In genomic region chr13:101998129-101998528, GRCh38 we compare ENCODE assay signal across 31 cellular contexts.
"Had no signal": no experiment of that assay in that cellular context is flagged by ENCODE, and none has a peak within 500 bp of the region (broad histone marks: within the 10 kb centered on the region; RNA-seq: fewer than 3 reads in every experiment).

No MANE protein-coding gene starts in this region.

- DNase-seq: activated effector memory CD4-positive, alpha-beta T cell treated with anti-CD3 and anti-CD28 coated beads, Interleukin-2, amount 50 U/mL, for 16 hours; activated effector memory CD4-positive, alpha-beta T cell treated with Interleukin-2 at 50 U/mL for 16 hours; activated gamma-delta T cell; activated gamma-delta T cell treated with Interleukin-2 at 50 U/mL for 16 hours; activated naive CD4-positive, alpha-beta T cell; activated naive CD4-positive, alpha-beta T cell treated with anti-CD3 and anti-CD28 coated beads for 36 hours; activated naive CD4-positive, alpha-beta T cell treated with anti-CD3 and anti-CD28 coated beads, Interleukin-2, amount 10 ng/mL, durations not matched to agents 7 days and 5 days; activated naive CD4-positive, alpha-beta T cell treated with anti-CD3 and anti-CD28 coated beads, Interleukin-2, amount 50 U/mL, for 16 hours; activated naive CD4-positive, alpha-beta T cell treated with Interleukin-2 at 50 U/mL for 16 hours; activated naive CD8-positive, alpha-beta T cell treated with anti-CD3 and anti-CD28 coated beads for 36 hours; activated naive CD8-positive, alpha-beta T cell treated with anti-CD3 and anti-CD28 coated beads, Interleukin-2, amount 10 ng/mL, durations not matched to agents 7 days and 5 days; activated naive CD8-positive, alpha-beta T cell treated with anti-CD3 and anti-CD28 coated beads, Interleukin-2, amount 50 U/mL, for 24 hours; activated T-cell treated with anti-CD3 and anti-CD28 coated beads, Interleukin-2, amount 50 U/mL, for 24 hours; activated T-cell treated with anti-CD3 and anti-CD28 coated beads, Interleukin-2, amount 50 U/mL, for 4 hours; activated T-cell treated with anti-CD3 and anti-CD28 coated beads, Interleukin-2, amount 50 U/mL, for 48 hours; activated T-cell treated with anti-CD3 and anti-CD28 coated beads, Interleukin-2, amount 50 U/mL, for 72 hours; adrenal gland; amniotic stem cell; amygdala; anterior cingulate cortex; aorta; body of pancreas; brain microvascular endothelial cell; caudate nucleus; central memory CD4-positive, alpha-beta T cell; cerebellar nuclear complex had no signal

- H3K27me3 ChIP-seq: adrenal gland, ascending aorta, body of pancreas, brain microvascular endothelial cell, breast epithelium, cardiac muscle cell had no signal

- ATAC-seq: activated naive CD4-positive, alpha-beta T cell treated with anti-CD3 and anti-CD28 coated beads, Interleukin-2, amount 50 U/mL, for 72 hours; activated naive CD8-positive, alpha-beta T cell treated with anti-CD3 and anti-CD28 coated beads, Interleukin-2, amount 50 U/mL, for 24 hours; activated T-cell treated with anti-CD3 and anti-CD28 coated beads, Interleukin-2, amount 50 U/mL, for 4 hours; activated T-cell treated with anti-CD3 and anti-CD28 coated beads, Interleukin-2, amount 50 U/mL, for 72 hours; activated T-helper 17 cell treated with anti-CD3 and anti-CD28 coated beads, Interleukin-2, amount 50 U/mL, for 72 hours; body of pancreas had no signal

- H3K4me1 ChIP-seq: body of pancreas, breast epithelium had no signal

- H3K27ac ChIP-seq: adrenal gland, ascending aorta, body of pancreas, brain microvascular endothelial cell, breast epithelium, cardiac muscle cell had no signal

- H3K36me3 ChIP-seq: adrenal gland, ascending aorta, brain microvascular endothelial cell, breast epithelium, cardiac muscle cell had no signal

- H3K9me3 ChIP-seq: ascending aorta, body of pancreas, breast epithelium had no signal

- H3K4me3 ChIP-seq: adrenal gland, ascending aorta, body of pancreas, breast epithelium, cardiac muscle cell had no signal
